In genomic region chr18:75173125-75173432, GRCh38 we compare ENCODE assay signal across 9 cellular contexts. TPM values are rescaled to one million over a fixed set of nuclear protein-coding genes. Genes with fewer than 3 reads are reported as not detected.
DNase-seq lines count a peak whose midpoint lies in the region; ATAC-seq and TF ChIP-seq lines count a peak whose summit lies in the region.
"Had no signal": no experiment of that assay in that cellular context is flagged by ENCODE, and none has a peak within 500 bp of the region (broad histone marks: within the 10 kb centered on the region; RNA-seq: fewer than 3 reads in every experiment).

No MANE protein-coding gene starts in this region.

- peaks cover 21% of the 10 kb centered on the region for H3K27me3 Mint-ChIP-seq in Calu3 (ENCODE audit: unreplicated experiment)

- no peak overlapping the region for H3K27ac Mint-ChIP-seq in Calu3 (ENCODE audit: unreplicated experiment)
- H3K27ac Mint-ChIP-seq: natural killer cell had no signal

- CTCF ChIA-PET in Calu3 (lab: Charles Lee), result no interaction called here

- H3K4me1 Mint-ChIP-seq in Calu3 (ENCODE audit: low read depth, unreplicated experiment), result peaks cover 15% of the 10 kb centered on the region

- H3K4me3 Mint-ChIP-seq in Calu3 (ENCODE audit: low read depth, unreplicated experiment), result no peak overlapping the region
- H3K4me3 Mint-ChIP-seq: natural killer cell had no signal

- no peaks in the 10 kb centered on the region for H3K36me3 Mint-ChIP-seq in Calu3 (ENCODE audit: insufficient read depth, unreplicated experiment)
- H3K36me3 Mint-ChIP-seq: natural killer cell had no signal

- no peak overlapping the region for H3K27ac ChIP-seq in 22Rv1

- no TSS peak for BruUV-seq in Calu3 (replicated peaks; lab: Mats Ljungman, UMichigan)

- TF ChIP-seq CTCF in 22Rv1 (IDR thresholded peaks at IDR 0.05), result 0 out of 2 replicates have a peak, but pooled peaks have one; percentile 9
- TF ChIP-seq CTCF in Calu3 (IDR thresholded peaks at IDR 0.05; ENCODE audit: unreplicated experiment), result no peak

- ATAC-seq in HG03095 (IDR thresholded peaks at IDR 0.05; ENCODE audit: unreplicated experiment) (peak; percentile 99), sciatic nerve (peak; percentile 20)

- no peaks in the 10 kb centered on the region for H3K9me3 Mint-ChIP-seq in Calu3 (ENCODE audit: low read depth, unreplicated experiment)
- H3K9me3 Mint-ChIP-seq: natural killer cell had no signal

- intact Hi-C loops in sciatic nerve (cut with DNase I) (no loop called here), Calu3 (cut with micrococcal nuclease; ENCODE audit: unreplicated experiment) (no loop called here)

- DNase-seq in GM19238 (ENCODE audit: insufficient read length, low spot score) (peak; percentile 80), SIG-M5 (lab: John Stamatoyannopoulos, UW) (peak; percentile 4), sciatic nerve (ENCODE audit: low spot score) (no peak), pons (ENCODE audit: low spot score) (no peak), Calu3 (no peak), DMS153 treated with DMSO at 0.1 percent for 48 hours (lab: John Stamatoyannopoulos, UW; ENCODE audit: unreplicated experiment) (no peak)
- DNase-seq: natural killer cell had no signal

RNA-seq across cellular contexts. Expression of gene PTGR3, which starts 35.9 kb away (rescaled TPM):
- total RNA-seq in sciatic nerve, result 31.6 TPM
- total RNA-seq in Calu3 (2022), result 30.2 and 31.7 TPM in 2 replicates

RNA-seq across cellular contexts. Expression of gene TSHZ1, which starts 37.5 kb away (rescaled TPM):
- total RNA-seq in sciatic nerve, result 25.4 TPM
- total RNA-seq in Calu3 (2022), result 8.6 and 10.8 TPM in 2 replicates

Comparison
In these comparisons a context has a peak if more than half of its experiments do, and no peak if none do; other contexts are left out.
1. DNase-seq: peak in GM19238 (single experiment) and SIG-M5 (single experiment); none in sciatic nerve (single experiment), pons (single experiment), Calu3 (single experiment) and DMS153 treated with DMSO at 0.1 percent for 48 hours (single experiment).